In genomic region chr10:29540016-29540415, GRCh38 we compare ENCODE assay signal across 15 cellular contexts.
"Had no signal": no experiment of that assay in that cellular context is flagged by ENCODE, and none has a peak within 500 bp of the region (broad histone marks: within the 10 kb centered on the region; RNA-seq: fewer than 3 reads in every experiment).

No MANE protein-coding gene starts in this region.

- H3K9me3 ChIP-seq: heart left ventricle, tibial artery, vagina had no signal

- ATAC-seq: activated naive CD4-positive, alpha-beta T cell treated with anti-CD3 and anti-CD28 coated beads, Interleukin-2, amount 50 U/mL, for 72 hours; heart left ventricle; left ventricle myocardium superior had no signal

- DNase-seq: activated effector memory CD4-positive, alpha-beta T cell treated with Interleukin-2 at 50 U/mL for 16 hours; activated T-cell treated with anti-CD3 and anti-CD28 coated beads, Interleukin-2, amount 50 U/mL, for 1 hour; amygdala; dermis blood vessel endothelial cell; erythroblast; heart left ventricle; islet precursor cell; left ventricle myocardium superior; mesendoderm; retina; small intestine; tibial artery had no signal

- H3K36me3 Mint-ChIP-seq: activated naive CD4-positive, alpha-beta T cell treated with anti-CD3 and anti-CD28 coated beads, Interleukin-2, amount 50 U/mL, for 72 hours had no signal

- H3K9ac ChIP-seq: parathyroid adenoma had no signal

- H3K4me3 ChIP-seq: heart left ventricle, tibial artery, vagina had no signal

- H3K27ac ChIP-seq: parathyroid adenoma, tibial artery, vagina had no signal

- H3K27me3 ChIP-seq: heart left ventricle, tibial artery, vagina had no signal

- H2AFZ ChIP-seq: parathyroid adenoma had no signal

- H3K9me3 Mint-ChIP-seq: activated naive CD4-positive, alpha-beta T cell treated with anti-CD3 and anti-CD28 coated beads, Interleukin-2, amount 50 U/mL, for 72 hours had no signal

- FAIRE-seq: small intestine had no signal

- H3K36me3 ChIP-seq: vagina had no signal
